ENCODE assay signal across 8 cellular contexts in the genomic region with DNA sequence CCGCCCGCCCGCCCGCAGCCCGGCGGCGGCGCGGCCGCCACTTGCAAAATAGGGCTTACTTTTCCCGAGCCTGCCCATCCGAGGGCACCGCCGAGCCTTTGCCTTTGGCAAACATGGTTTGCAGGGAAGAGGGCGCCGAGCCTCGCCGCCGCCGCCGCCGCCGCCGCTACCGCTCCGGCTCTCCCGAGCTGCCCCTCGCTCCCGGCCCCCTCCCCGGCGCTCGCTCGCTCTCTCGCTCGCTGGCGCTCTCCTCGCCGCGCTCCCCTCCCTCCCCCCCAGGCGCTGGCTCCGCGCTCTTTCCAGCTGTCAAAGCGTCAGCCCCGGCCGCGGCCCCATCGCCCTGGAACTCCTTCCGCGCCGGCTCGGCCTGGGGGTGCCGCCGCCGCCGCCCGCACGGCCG. TPM values are rescaled to one million over a fixed set of nuclear protein-coding genes. Genes with fewer than 3 reads are reported as not detected.
A peak's percentile ranks its signal among the peaks of the same experiment; 100 is the strongest.
DNase-seq lines count a peak whose midpoint lies in the region; ATAC-seq and TF ChIP-seq lines count a peak whose summit lies in the region.

No MANE protein-coding gene starts in this region.

- H3K4me1 Mint-ChIP-seq in chondrocyte (ENCODE audit: low read depth) (peaks cover 38% of the 10 kb centered on the region), neural progenitor cell (peaks cover 69% of the 10 kb centered on the region)

- H3K9me3 Mint-ChIP-seq in chondrocyte (ENCODE audit: low read depth) (no peaks in the 10 kb centered on the region), neural progenitor cell (no peaks in the 10 kb centered on the region)

- no peak for DNase-seq in BJ (ENCODE audit: low read depth)
- DNase-seq in chondrocyte (ENCODE audit: low spot score): no peak
- DNase-seq in neural progenitor cell (ENCODE audit: low spot score): no peak
- no peak for DNase-seq in CD1c-positive myeloid dendritic cell (ENCODE audit: extremely low spot score)
- no peak for DNase-seq in cerebellum (ENCODE audit: low spot score)
- no peak for DNase-seq in NCI-H2171 treated with DMSO at 0.1 percent for 48 hours (lab: John Stamatoyannopoulos, UW)

- peak; percentile 0 for ATAC-seq in HG03039 (IDR thresholded peaks at IDR 0.05; ENCODE audit: unreplicated experiment)
- no peak for ATAC-seq in GM21529 (IDR thresholded peaks at IDR 0.05; ENCODE audit: unreplicated experiment)

- no peaks in the 10 kb centered on the region for H3K9me3 ChIP-seq in neural progenitor cell (ENCODE audit: low read depth)

- no peak overlapping the region for H3K9ac ChIP-seq in neural progenitor cell

- H3K36me3 Mint-ChIP-seq in chondrocyte (ENCODE audit: low read depth) (peaks cover 11% of the 10 kb centered on the region), neural progenitor cell (peaks cover 32% of the 10 kb centered on the region)

- H4K20me1 ChIP-seq in neural progenitor cell (ENCODE audit: low read depth): peaks cover 46% of the 10 kb centered on the region

- H3K36me3 ChIP-seq in BJ (ENCODE audit: control insufficient read depth, insufficient read depth, low read length) (peaks cover 3% of the 10 kb centered on the region), neural progenitor cell (peaks cover 9% of the 10 kb centered on the region)

- no peak overlapping the region for H2AFZ ChIP-seq in neural progenitor cell (replicated peaks)

- CTCF ChIA-PET in BJ (lab: Yijun Ruan, JAX): interaction anchor here (0.6 to 3.0 kb wide), 13 partner anchors 17 to 313 kb away, joined by 3 to 15 read pairs (median 4); no protein-coding TSS in a partner anchor

- POLR2A ChIA-PET in BJ (lab: Charles Lee): interaction anchor here (1.0 kb wide), 1 partner anchor 83 kb away, joined by 8 read pairs; no protein-coding TSS in a partner anchor

- no peak overlapping the region for H3K27ac ChIP-seq in neural progenitor cell

- H3K4me2 ChIP-seq in neural progenitor cell: peak overlapping the region; percentile 87

- H3K27me3 Mint-ChIP-seq in chondrocyte (ENCODE audit: low read depth) (no peaks in the 10 kb centered on the region), neural progenitor cell (ENCODE audit: insufficient read depth, low read depth) (peaks cover 11% of the 10 kb centered on the region)

- H3K4me1 ChIP-seq in neural progenitor cell: peaks cover 54% of the 10 kb centered on the region

- H3K4me3 ChIP-seq in BJ (ENCODE audit: low read depth, low read length) (peak overlapping the region; percentile 77), neural progenitor cell (peak overlapping the region; percentile 97)

- no peaks in the 10 kb centered on the region for H3K27me3 ChIP-seq in BJ (ENCODE audit: control insufficient read depth, insufficient read depth, low read length)
- no peaks in the 10 kb centered on the region for H3K27me3 ChIP-seq in neural progenitor cell

- peaks cover 47% of the 10 kb centered on the region for H3K79me2 ChIP-seq in neural progenitor cell (ENCODE audit: low read depth)

- no peak overlapping the region for H3K27ac Mint-ChIP-seq in chondrocyte (ENCODE audit: unreplicated experiment)
- no peak overlapping the region for H3K27ac Mint-ChIP-seq in neural progenitor cell

- H3K4me3 Mint-ChIP-seq in chondrocyte (ENCODE audit: unreplicated experiment) (peak overlapping the region; percentile 35), neural progenitor cell (peak overlapping the region; percentile 74)

- TF ChIP-seq CTCF in BJ (IDR thresholded peaks at IDR 0.05; ENCODE audit: insufficient read depth, low read depth, low read length): no peak
- no peak for TF ChIP-seq CTCF in chondrocyte (IDR thresholded peaks at IDR 0.05)
- TF ChIP-seq CTCF in neural progenitor cell (IDR thresholded peaks at IDR 0.05): no peak

- peaks cover 26% of the 10 kb centered on the region for H3F3A ChIP-seq in neural progenitor cell (ENCODE audit: low read depth)

RNA-seq across cellular contexts. Expression of a gene that starts 0.3 kb away (rescaled TPM):
- 19.6 and 25.9 TPM in 2 replicates for polyA plus RNA-seq in BJ (2011; rRNA removed)
- 11.2 and 14.0 TPM in 2 replicates for polyA minus RNA-seq in BJ (2011; rRNA and poly(A)+ RNA removed)
- total RNA-seq in chondrocyte: 22.0 to 41.2 TPM (median 26.2 TPM) in 3 replicates
- 53.0 and 86.1 TPM in 2 replicates for total RNA-seq in neural progenitor cell (ENCODE audit: low replicate concordance)
- total RNA-seq in cerebellum: 36.4 TPM
